1 cellular context compared by ENCODE assay signal in the genomic region with DNA sequence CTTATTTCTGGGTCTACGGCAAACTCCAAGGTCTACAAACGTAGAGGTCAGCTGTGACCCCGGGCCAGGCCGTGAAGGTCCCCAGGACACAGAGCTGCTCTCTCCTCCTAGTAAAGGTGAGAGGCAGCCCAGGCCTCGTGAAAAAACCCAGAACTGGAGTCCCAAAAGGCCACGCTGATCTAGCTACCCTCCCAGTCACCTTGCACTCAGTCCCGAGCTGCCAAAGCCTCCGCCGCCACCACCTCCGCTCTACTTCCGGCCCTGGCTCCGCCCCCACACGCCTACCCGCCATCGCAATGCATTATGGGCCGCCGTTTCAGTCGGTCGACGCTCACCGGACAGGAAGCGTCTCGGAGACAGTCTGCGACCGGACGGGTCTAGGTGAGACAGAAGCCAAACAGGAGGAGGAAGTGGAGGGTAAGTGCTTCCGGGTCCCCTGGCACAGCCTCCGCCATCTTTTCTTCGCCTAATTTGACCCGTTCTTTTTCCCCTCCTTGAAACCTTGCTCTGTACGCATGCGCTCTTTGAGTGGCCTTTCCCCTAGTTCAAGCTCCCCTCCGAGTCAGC.
TF ChIP-seq lines count a peak whose summit lies in the region.

A gene with protein sequence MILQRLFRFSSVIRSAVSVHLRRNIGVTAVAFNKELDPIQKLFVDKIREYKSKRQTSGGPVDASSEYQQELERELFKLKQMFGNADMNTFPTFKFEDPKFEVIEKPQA (minus strand): TSS at position 251 of the 567 bp plus-strand sequence. CDS start 5,110 bp downstream, outside the sequence.
A gene (plus strand): TSS at position 319 of the 567 bp plus-strand sequence. CDS start 6,627 bp downstream, outside the sequence.

TF ChIP-seq in HepG2, 621 proteins besides CTCF, POLR2A, EP300 and RAD21 (continued from another document and continues in another):
- TF ChIP-seq, protein P1, sequence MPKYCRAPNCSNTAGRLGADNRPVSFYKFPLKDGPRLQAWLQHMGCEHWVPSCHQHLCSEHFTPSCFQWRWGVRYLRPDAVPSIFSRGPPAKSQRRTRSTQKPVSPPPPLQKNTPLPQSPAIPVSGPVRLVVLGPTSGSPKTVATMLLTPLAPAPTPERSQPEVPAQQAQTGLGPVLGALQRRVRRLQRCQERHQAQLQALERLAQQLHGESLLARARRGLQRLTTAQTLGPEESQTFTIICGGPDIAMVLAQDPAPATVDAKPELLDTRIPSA (CRISPR knock-in tag; IDR thresholded peaks at IDR 0.05; ENCODE audit: borderline replicate concordance) = no peak
- TF ChIP-seq, protein P2, sequence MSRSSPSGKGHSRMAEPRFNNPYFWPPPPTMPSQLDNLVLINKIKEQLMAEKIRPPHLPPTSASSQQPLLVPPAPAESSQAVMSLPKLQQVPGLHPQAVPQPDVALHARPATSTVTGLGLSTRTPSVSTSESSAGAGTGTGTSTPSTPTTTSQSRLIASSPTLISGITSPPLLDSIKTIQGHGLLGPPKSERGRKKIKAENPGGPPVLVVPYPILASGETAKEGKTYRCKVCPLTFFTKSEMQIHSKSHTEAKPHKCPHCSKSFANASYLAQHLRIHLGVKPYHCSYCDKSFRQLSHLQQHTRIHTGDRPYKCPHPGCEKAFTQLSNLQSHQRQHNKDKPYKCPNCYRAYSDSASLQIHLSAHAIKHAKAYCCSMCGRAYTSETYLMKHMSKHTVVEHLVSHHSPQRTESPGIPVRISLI (CRISPR knock-in tag; IDR thresholded peaks at IDR 0.05; ENCODE audit: borderline replicate concordance) = peak; percentile 48; the same call in 1 of the 2 replicates
- TF ChIP-seq ZNF333 (CRISPR knock-in tag; IDR thresholded peaks at IDR 0.05; ENCODE audit: borderline replicate concordance) (no peak), AGO1 (IDR thresholded peaks at IDR 0.05; ENCODE audit: low read depth, low read length, poor library complexity, severe bottlenecking) (no peak), ZNF775 (CRISPR knock-in tag; IDR thresholded peaks at IDR 0.05; ENCODE audit: borderline replicate concordance) (no peak), TCF7L2 (IDR thresholded peaks at IDR 0.05; ENCODE audit: low read depth, low read length) (no peak), FOSL1 (CRISPR knock-in tag; IDR thresholded peaks at IDR 0.05; ENCODE audit: borderline replicate concordance) (no peak), PHF21A (CRISPR knock-in tag; IDR thresholded peaks at IDR 0.05) (0 out of 2 replicates have a peak, but pooled peaks have one; percentile 37), DR1 (CRISPR knock-in tag; IDR thresholded peaks at IDR 0.05) (peak; percentile 74), KDM5B (CRISPR knock-in tag; IDR thresholded peaks at IDR 0.05; ENCODE audit: borderline replicate concordance) (no peak), SATB2 (CRISPR knock-in tag; IDR thresholded peaks at IDR 0.05) (no peak), IKZF1 (IDR thresholded peaks at IDR 0.05) (no peak), NFRKB (IDR thresholded peaks at IDR 0.05) (peak; percentile 94), HNRNPL (IDR thresholded peaks at IDR 0.05; ENCODE audit: low read depth, low read length) (0 out of 2 replicates have a peak, but pooled peaks have one; percentile 38), PCBP2 (optimal IDR thresholded peaks at IDR 0.05; ENCODE audit: low read depth, low read length, poor library complexity, severe bottlenecking) (no peak), MED1 (CRISPR knock-in tag; IDR thresholded peaks at IDR 0.05) (peak; percentile 43; the same call in 1 of the 2 replicates), TOE1 (CRISPR knock-in tag; IDR thresholded peaks at IDR 0.05) (no peak; the same call in 1 of the 2 replicates), KDM6A (CRISPR knock-in tag; IDR thresholded peaks at IDR 0.05; ENCODE audit: low read depth) (no peak), ZNF12 (CRISPR knock-in tag; IDR thresholded peaks at IDR 0.05) (no peak), SIN3B (IDR thresholded peaks at IDR 0.05; ENCODE audit: low read length) (peak; percentile 74; the same call in 1 of the 2 replicates), ARNT (IDR thresholded peaks at IDR 0.05) (no peak), ZNF138 (CRISPR knock-in tag; IDR thresholded peaks at IDR 0.05; ENCODE audit: low read depth) (peak; percentile 35; the same call in 1 of the 2 replicates), MAFG (CRISPR knock-in tag; IDR thresholded peaks at IDR 0.05) (no peak), REXO4 (CRISPR knock-in tag; IDR thresholded peaks at IDR 0.05; ENCODE audit: borderline replicate concordance) (no peak)
- TF ChIP-seq, protein P3, sequence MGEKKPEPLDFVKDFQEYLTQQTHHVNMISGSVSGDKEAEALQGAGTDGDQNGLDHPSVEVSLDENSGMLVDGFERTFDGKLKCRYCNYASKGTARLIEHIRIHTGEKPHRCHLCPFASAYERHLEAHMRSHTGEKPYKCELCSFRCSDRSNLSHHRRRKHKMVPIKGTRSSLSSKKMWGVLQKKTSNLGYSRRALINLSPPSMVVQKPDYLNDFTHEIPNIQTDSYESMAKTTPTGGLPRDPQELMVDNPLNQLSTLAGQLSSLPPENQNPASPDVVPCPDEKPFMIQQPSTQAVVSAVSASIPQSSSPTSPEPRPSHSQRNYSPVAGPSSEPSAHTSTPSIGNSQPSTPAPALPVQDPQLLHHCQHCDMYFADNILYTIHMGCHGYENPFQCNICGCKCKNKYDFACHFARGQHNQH (CRISPR knock-in tag; IDR thresholded peaks at IDR 0.05) = peak; percentile 81
- TF ChIP-seq, protein P4, sequence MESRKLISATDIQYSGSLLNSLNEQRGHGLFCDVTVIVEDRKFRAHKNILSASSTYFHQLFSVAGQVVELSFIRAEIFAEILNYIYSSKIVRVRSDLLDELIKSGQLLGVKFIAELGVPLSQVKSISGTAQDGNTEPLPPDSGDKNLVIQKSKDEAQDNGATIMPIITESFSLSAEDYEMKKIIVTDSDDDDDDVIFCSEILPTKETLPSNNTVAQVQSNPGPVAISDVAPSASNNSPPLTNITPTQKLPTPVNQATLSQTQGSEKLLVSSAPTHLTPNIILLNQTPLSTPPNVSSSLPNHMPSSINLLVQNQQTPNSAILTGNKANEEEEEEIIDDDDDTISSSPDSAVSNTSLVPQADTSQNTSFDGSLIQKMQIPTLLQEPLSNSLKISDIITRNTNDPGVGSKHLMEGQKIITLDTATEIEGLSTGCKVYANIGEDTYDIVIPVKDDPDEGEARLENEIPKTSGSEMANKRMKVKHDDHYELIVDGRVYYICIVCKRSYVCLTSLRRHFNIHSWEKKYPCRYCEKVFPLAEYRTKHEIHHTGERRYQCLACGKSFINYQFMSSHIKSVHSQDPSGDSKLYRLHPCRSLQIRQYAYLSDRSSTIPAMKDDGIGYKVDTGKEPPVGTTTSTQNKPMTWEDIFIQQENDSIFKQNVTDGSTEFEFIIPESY (CRISPR knock-in tag; IDR thresholded peaks at IDR 0.05) = no peak
- TF ChIP-seq, protein P5, sequence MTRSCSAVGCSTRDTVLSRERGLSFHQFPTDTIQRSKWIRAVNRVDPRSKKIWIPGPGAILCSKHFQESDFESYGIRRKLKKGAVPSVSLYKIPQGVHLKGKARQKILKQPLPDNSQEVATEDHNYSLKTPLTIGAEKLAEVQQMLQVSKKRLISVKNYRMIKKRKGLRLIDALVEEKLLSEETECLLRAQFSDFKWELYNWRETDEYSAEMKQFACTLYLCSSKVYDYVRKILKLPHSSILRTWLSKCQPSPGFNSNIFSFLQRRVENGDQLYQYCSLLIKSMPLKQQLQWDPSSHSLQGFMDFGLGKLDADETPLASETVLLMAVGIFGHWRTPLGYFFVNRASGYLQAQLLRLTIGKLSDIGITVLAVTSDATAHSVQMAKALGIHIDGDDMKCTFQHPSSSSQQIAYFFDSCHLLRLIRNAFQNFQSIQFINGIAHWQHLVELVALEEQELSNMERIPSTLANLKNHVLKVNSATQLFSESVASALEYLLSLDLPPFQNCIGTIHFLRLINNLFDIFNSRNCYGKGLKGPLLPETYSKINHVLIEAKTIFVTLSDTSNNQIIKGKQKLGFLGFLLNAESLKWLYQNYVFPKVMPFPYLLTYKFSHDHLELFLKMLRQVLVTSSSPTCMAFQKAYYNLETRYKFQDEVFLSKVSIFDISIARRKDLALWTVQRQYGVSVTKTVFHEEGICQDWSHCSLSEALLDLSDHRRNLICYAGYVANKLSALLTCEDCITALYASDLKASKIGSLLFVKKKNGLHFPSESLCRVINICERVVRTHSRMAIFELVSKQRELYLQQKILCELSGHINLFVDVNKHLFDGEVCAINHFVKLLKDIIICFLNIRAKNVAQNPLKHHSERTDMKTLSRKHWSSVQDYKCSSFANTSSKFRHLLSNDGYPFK (CRISPR knock-in tag; IDR thresholded peaks at IDR 0.05; ENCODE audit: borderline replicate concordance) = peak; percentile 90; the same call in 1 of the 2 replicates
- TF ChIP-seq, protein P6, sequence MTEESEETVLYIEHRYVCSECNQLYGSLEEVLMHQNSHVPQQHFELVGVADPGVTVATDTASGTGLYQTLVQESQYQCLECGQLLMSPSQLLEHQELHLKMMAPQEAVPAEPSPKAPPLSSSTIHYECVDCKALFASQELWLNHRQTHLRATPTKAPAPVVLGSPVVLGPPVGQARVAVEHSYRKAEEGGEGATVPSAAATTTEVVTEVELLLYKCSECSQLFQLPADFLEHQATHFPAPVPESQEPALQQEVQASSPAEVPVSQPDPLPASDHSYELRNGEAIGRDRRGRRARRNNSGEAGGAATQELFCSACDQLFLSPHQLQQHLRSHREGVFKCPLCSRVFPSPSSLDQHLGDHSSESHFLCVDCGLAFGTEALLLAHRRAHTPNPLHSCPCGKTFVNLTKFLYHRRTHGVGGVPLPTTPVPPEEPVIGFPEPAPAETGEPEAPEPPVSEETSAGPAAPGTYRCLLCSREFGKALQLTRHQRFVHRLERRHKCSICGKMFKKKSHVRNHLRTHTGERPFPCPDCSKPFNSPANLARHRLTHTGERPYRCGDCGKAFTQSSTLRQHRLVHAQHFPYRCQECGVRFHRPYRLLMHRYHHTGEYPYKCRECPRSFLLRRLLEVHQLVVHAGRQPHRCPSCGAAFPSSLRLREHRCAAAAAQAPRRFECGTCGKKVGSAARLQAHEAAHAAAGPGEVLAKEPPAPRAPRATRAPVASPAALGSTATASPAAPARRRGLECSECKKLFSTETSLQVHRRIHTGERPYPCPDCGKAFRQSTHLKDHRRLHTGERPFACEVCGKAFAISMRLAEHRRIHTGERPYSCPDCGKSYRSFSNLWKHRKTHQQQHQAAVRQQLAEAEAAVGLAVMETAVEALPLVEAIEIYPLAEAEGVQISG (CRISPR knock-in tag; IDR thresholded peaks at IDR 0.05) = peak; percentile 94
- TF ChIP-seq, protein P7, sequence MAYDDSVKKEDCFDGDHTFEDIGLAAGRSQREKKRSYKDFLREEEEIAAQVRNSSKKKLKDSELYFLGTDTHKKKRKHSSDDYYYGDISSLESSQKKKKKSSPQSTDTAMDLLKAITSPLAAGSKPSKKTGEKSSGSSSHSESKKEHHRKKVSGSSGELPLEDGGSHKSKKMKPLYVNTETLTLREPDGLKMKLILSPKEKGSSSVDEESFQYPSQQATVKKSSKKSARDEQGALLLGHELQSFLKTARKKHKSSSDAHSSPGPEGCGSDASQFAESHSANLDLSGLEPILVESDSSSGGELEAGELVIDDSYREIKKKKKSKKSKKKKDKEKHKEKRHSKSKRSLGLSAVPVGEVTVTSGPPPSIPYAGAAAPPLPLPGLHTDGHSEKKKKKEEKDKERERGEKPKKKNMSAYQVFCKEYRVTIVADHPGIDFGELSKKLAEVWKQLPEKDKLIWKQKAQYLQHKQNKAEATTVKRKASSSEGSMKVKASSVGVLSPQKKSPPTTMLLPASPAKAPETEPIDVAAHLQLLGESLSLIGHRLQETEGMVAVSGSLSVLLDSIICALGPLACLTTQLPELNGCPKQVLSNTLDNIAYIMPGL (CRISPR knock-in tag; IDR thresholded peaks at IDR 0.05; ENCODE audit: borderline replicate concordance in 1 of 2, low read depth in 1 of 2) = peak; percentile 52 to 93; a peak in 3 of 4 replicates
- TF ChIP-seq, protein P8, sequence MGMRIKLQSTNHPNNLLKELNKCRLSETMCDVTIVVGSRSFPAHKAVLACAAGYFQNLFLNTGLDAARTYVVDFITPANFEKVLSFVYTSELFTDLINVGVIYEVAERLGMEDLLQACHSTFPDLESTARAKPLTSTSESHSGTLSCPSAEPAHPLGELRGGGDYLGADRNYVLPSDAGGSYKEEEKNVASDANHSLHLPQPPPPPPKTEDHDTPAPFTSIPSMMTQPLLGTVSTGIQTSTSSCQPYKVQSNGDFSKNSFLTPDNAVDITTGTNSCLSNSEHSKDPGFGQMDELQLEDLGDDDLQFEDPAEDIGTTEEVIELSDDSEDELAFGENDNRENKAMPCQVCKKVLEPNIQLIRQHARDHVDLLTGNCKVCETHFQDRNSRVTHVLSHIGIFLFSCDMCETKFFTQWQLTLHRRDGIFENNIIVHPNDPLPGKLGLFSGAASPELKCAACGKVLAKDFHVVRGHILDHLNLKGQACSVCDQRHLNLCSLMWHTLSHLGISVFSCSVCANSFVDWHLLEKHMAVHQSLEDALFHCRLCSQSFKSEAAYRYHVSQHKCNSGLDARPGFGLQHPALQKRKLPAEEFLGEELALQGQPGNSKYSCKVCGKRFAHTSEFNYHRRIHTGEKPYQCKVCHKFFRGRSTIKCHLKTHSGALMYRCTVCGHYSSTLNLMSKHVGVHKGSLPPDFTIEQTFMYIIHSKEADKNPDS (CRISPR knock-in tag; IDR thresholded peaks at IDR 0.05) = no peak
- TF ChIP-seq, protein P9, sequence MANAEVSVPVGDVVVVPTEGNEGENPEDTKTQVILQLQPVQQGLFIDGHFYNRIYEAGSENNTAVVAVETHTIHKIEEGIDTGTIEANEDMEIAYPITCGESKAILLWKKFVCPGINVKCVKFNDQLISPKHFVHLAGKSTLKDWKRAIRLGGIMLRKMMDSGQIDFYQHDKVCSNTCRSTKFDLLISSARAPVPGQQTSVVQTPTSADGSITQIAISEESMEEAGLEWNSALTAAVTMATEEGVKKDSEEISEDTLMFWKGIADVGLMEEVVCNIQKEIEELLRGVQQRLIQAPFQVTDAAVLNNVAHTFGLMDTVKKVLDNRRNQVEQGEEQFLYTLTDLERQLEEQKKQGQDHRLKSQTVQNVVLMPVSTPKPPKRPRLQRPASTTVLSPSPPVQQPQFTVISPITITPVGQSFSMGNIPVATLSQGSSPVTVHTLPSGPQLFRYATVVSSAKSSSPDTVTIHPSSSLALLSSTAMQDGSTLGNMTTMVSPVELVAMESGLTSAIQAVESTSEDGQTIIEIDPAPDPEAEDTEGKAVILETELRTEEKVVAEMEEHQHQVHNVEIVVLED (CRISPR knock-in tag; IDR thresholded peaks at IDR 0.05; ENCODE audit: borderline replicate concordance) = peak; percentile 86
- TF ChIP-seq, protein P10, sequence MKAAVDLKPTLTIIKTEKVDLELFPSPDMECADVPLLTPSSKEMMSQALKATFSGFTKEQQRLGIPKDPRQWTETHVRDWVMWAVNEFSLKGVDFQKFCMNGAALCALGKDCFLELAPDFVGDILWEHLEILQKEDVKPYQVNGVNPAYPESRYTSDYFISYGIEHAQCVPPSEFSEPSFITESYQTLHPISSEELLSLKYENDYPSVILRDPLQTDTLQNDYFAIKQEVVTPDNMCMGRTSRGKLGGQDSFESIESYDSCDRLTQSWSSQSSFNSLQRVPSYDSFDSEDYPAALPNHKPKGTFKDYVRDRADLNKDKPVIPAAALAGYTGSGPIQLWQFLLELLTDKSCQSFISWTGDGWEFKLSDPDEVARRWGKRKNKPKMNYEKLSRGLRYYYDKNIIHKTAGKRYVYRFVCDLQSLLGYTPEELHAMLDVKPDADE (CRISPR knock-in tag; IDR thresholded peaks at IDR 0.05) = no peak
- TF ChIP-seq, protein P11, sequence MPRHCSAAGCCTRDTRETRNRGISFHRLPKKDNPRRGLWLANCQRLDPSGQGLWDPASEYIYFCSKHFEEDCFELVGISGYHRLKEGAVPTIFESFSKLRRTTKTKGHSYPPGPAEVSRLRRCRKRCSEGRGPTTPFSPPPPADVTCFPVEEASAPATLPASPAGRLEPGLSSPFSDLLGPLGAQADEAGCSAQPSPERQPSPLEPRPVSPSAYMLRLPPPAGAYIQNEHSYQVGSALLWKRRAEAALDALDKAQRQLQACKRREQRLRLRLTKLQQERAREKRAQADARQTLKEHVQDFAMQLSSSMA (CRISPR knock-in tag; IDR thresholded peaks at IDR 0.05) = 0 out of 2 replicates have a peak, but pooled peaks have one; percentile 61
